Comparison of ENCODE assay signal across 1 cellular context in the genomic region with DNA sequence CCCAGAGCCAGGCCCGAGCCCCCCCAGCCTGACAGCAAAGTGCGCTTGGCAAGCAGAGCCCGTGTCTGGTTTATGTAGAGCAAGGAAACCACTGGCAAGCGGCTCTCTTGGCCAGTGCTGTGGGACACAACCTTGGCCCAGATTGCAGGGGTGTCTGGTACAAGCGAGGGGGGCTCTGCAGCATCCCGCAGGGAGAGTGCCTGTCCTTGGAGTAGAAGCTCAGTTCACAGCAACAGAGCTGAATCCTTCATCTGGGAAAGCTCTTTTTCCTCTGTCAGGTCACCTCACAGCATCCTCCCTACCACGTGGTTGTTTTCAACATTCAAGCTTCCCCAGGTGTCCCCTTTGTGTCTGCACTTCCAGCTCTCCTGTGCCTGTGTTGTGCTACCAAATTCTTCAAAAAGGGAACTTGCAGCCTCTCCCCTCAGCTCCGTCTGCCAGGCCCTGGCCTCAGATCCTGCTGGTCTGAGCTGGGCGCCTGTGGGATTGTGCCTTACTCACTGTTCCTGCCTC.
TF ChIP-seq lines count a peak whose summit lies in the region.

No MANE protein-coding gene starts in this region.

TF ChIP-seq in GM23338, 12 proteins besides CTCF, POLR2A, EP300 and RAD21:
- no peak for TF ChIP-seq ZNF462 (CRISPR knock-in tag; IDR thresholded peaks at IDR 0.05)
- TF ChIP-seq EZH2 (IDR thresholded peaks at IDR 0.05; ENCODE audit: low read depth, unreplicated experiment) = no peak
- no peak for TF ChIP-seq STAT1 (IDR thresholded peaks at IDR 0.05; ENCODE audit: unreplicated experiment)
